17 cellular contexts compared by ENCODE assay signal in the genomic region with DNA sequence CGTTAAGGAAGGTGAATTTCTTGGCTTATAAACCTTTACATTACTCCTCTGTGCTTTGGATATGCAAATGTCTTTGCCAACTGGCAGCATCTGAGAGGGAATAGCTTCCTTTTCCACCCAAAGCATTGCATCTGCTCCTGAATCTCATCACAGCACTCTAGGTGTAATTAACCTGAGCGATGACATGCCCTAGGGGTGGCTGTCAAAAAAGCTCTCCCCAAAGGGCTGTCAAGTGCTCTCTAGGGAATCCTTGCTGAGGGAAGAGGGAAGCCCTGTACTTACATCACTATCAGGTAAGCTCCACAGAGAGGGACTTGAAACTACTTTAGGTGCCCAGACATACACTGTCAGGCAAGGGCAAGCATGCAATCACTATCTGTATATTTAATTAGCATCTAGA. TPM values are rescaled to one million over a fixed set of nuclear protein-coding genes. Genes with fewer than 3 reads are reported as not detected.
"Had no signal": no experiment of that assay in that cellular context is flagged by ENCODE, and none has a peak within 500 bp of the region (broad histone marks: within the 10 kb centered on the region; RNA-seq: fewer than 3 reads in every experiment).

No MANE protein-coding gene starts in this region.

- H2AFZ ChIP-seq: neural progenitor cell had no signal

- DNase-seq: activated B cell treated with CpG ODN at 0.5 μM for 24 hours; activated CD4-positive, alpha-beta T cell treated with anti-CD3 and anti-CD28 coated beads for 48 hours; activated CD8-positive, alpha-beta memory T cell treated with anti-CD3 and anti-CD28 coated beads, Interleukin-2, amount 50 U/mL, for 48 hours; activated CD8-positive, alpha-beta T cell treated with anti-CD3 and anti-CD28 coated beads, Interleukin-2, amount 10 ng/mL, durations not matched to agents 7 days and 5 days; activated gamma-delta T cell; activated T-cell treated with anti-CD3 and anti-CD28 coated beads, Interleukin-2, amount 50 U/mL, for 72 hours; amniotic stem cell; central memory CD4-positive, alpha-beta T cell; colonic mucosa; hippocampal formation; mammary epithelial cell; psoas muscle; right lobe of liver had no signal

- H3K4me3 ChIP-seq: colonic mucosa, neural progenitor cell, psoas muscle, right lobe of liver had no signal

- H3K9me3 ChIP-seq: colonic mucosa, psoas muscle, right lobe of liver had no signal

- H3K4me2 ChIP-seq: neural progenitor cell had no signal

- H3K9ac ChIP-seq: neural progenitor cell had no signal

- H3K27me3 ChIP-seq: colonic mucosa, neural progenitor cell, right lobe of liver had no signal

- H3K36me3 ChIP-seq: colonic mucosa, neural progenitor cell, right lobe of liver had no signal

- H3K27ac ChIP-seq: colonic mucosa, neural progenitor cell, psoas muscle, right lobe of liver had no signal

- FAIRE-seq: endometrium, keratinocyte had no signal

RNA-seq across cellular contexts. Expression of gene MARCHF4, which starts 34.6 kb away (rescaled TPM):
- polyA plus RNA-seq: esophagus had no signal
